ENCODE assay signal across 8 cellular contexts in genomic region chr16:68235882-68236803, GRCh38. TPM values are rescaled to one million over a fixed set of nuclear protein-coding genes. Genes with fewer than 3 reads are reported as not detected.
DNase-seq lines count a peak whose midpoint lies in the region; ATAC-seq and TF ChIP-seq lines count a peak whose summit lies in the region.

ESRP2 (minus strand) TSS chr16:68236127; CDS start chr16:68236045, 82 bp downstream.

- ATAC-seq in Right ventricle myocardium superior (ENCODE audit: poor library complexity) (peak; percentile 0), Right ventricle myocardium inferior (no peak), HG02610 (IDR thresholded peaks at IDR 0.05; ENCODE audit: unreplicated experiment) (no peak)

- H3K27me3 ChIP-seq in liver (ENCODE audit: control insufficient read depth in 4 of 4, insufficient read depth in 4 of 4, low read length in 3 of 4) (no peaks in the 10 kb centered on the region), stomach smooth muscle (ENCODE audit: control insufficient read depth in 1 of 2, insufficient read depth in 2 of 2, low read length in 2 of 2) (no peaks in the 10 kb centered on the region)

- no peak for TF ChIP-seq CTCF in liver (IDR thresholded peaks at IDR 0.05; ENCODE audit: low read depth, low read length, missing input control)

- TF ChIP-seq RAD21 in liver (IDR thresholded peaks at IDR 0.05), result no peak

- WGBS in liver, result 5% methylated on average over 82 of the region's 82 CpGs

- peak within 1 kb of the TSS; percentile 82 to 88 (median 85) for H3K4me3 ChIP-seq in liver (ENCODE audit: low read depth in 1 of 3, low read length in 3 of 3)
- peak within 1 kb of the TSS; percentile 84 to 87 for H3K4me3 ChIP-seq in stomach smooth muscle (ENCODE audit: low read length in 2 of 2)

- intact Hi-C loops in Right ventricle myocardium superior (cut with DNase I), result no loop called here
- intact Hi-C loops in Right ventricle myocardium inferior (cut with DNase I), result no loop called here

- H3K4me1 ChIP-seq in liver (ENCODE audit: control insufficient read depth in 4 of 4, insufficient read depth in 4 of 4, low read length in 3 of 4), result peaks cover 15 to 53% (median 36%) of the 10 kb centered on the region in 4 donors
- H3K4me1 ChIP-seq in stomach smooth muscle (ENCODE audit: control insufficient read depth, insufficient read depth, low read length), result peaks cover 31% of the 10 kb centered on the region

- H3K27ac ChIP-seq in liver (ENCODE audit: low read depth in 1 of 2, low read length in 2 of 2) (peak within 1 kb of the TSS; percentile 87 to 88), stomach smooth muscle (ENCODE audit: low read length) (peak within 1 kb of the TSS; percentile 62)

- peak within 1 kb of the TSS; percentile 58 to 80 for H3K9ac ChIP-seq in liver (ENCODE audit: low read depth in 1 of 2, low read length in 2 of 2)
- peak within 1 kb of the TSS; percentile 22 to 55 for H3K9ac ChIP-seq in stomach smooth muscle (ENCODE audit: low read length in 2 of 2)

- H3K36me3 ChIP-seq in liver (ENCODE audit: control insufficient read depth in 4 of 4, insufficient read depth in 3 of 4, low read depth in 1 of 4, low read length in 3 of 4) (peaks cover 4 to 12% (median 7%) of the 10 kb centered on the region in 4 donors), stomach smooth muscle (ENCODE audit: control insufficient read depth in 2 of 2, insufficient read depth in 2 of 2, low read length in 2 of 2) (no peaks in the 10 kb centered on the region)

- DNase-seq in Right ventricle myocardium superior, result peak; percentile 47
- DNase-seq in Right ventricle myocardium inferior (ENCODE audit: missing footprints), result no peak
- peak; percentile 78 for DNase-seq in RPMI8226
- peak; percentile 45 for DNase-seq in central memory CD4-positive, alpha-beta T cell
- no peak for DNase-seq in hepatic stellate cell (ENCODE audit: low spot score)

- H3K9me3 ChIP-seq in liver (ENCODE audit: control insufficient read depth in 4 of 4, low read length in 3 of 4), result no peaks in the 10 kb centered on the region
- no peaks in the 10 kb centered on the region for H3K9me3 ChIP-seq in stomach smooth muscle (ENCODE audit: control insufficient read depth in 2 of 2, low read length in 2 of 2)

TF ChIP-seq in liver, 16 proteins besides CTCF, POLR2A, EP300 and RAD21:
- TF ChIP-seq GABPA (IDR thresholded peaks at IDR 0.05 in 1 of 2, conservative IDR thresholded peaks at IDR 0.05 in 1 of 2) (peak in 1 of 2 donors; percentile 35), RXRA (IDR thresholded peaks at IDR 0.05) (peak; percentile 33 to 44), REST (IDR thresholded peaks at IDR 0.05) (no peak), FOXA2 (IDR thresholded peaks at IDR 0.05) (no peak), HNF4G (IDR thresholded peaks at IDR 0.05) (no peak), HNF4A (conservative IDR thresholded peaks at IDR 0.05) (peak in 1 of 2 donors; percentile 2), NR2F2 (IDR thresholded peaks at IDR 0.05) (no peak), YY1 (IDR thresholded peaks at IDR 0.05) (peak; percentile 34), MAX (IDR thresholded peaks at IDR 0.05) (no peak), JUND (IDR thresholded peaks at IDR 0.05) (no peak), EGR1 (IDR thresholded peaks at IDR 0.05; ENCODE audit: low read depth in 2 of 2) (peak in 1 of 2 donors; percentile 62), ZBTB33 (IDR thresholded peaks at IDR 0.05) (no peak), TAF1 (conservative IDR thresholded peaks at IDR 0.05) (no peak), FOXA1 (IDR thresholded peaks at IDR 0.05) (no peak), SP1 (IDR thresholded peaks at IDR 0.05) (no peak), ATF3 (IDR thresholded peaks at IDR 0.05) (no peak)
TF ChIP-seq in liver: peak in this region for 5.

RNA-seq across cellular contexts. Expression of gene ESRP2, which starts in this region (rescaled TPM):
- total RNA-seq in Right ventricle myocardium superior, result 0.73 TPM
- 0.41 TPM for total RNA-seq in Right ventricle myocardium inferior
- total RNA-seq in liver, result 10 to 100 TPM; 21.0 to 84.8 TPM
- 10 to 100 TPM; 41.6 to 49.8 TPM for polyA plus RNA-seq in liver

Comparison
In these comparisons a context has a peak if more than half of its experiments do, and no peak if none do; other contexts are left out.
1. RNA of gene ESRP2 (total RNA-seq): 21.0 to 84.8 TPM in liver; 0.73 TPM in Right ventricle myocardium superior (single experiment) and 0.41 TPM in Right ventricle myocardium inferior (single experiment); every median in the first group is over 10 times any median in the second.
2. Peak in DNase-seq and ATAC-seq in Right ventricle myocardium superior; RNA of the gene not detected or under 1 TPM.
3. DNase-seq: peak in RPMI8226 (single experiment) and central memory CD4-positive, alpha-beta T cell (single experiment); none in Right ventricle myocardium inferior (single experiment) and hepatic stellate cell (single experiment).